9 cellular contexts compared by ENCODE assay signal in the genomic region with DNA sequence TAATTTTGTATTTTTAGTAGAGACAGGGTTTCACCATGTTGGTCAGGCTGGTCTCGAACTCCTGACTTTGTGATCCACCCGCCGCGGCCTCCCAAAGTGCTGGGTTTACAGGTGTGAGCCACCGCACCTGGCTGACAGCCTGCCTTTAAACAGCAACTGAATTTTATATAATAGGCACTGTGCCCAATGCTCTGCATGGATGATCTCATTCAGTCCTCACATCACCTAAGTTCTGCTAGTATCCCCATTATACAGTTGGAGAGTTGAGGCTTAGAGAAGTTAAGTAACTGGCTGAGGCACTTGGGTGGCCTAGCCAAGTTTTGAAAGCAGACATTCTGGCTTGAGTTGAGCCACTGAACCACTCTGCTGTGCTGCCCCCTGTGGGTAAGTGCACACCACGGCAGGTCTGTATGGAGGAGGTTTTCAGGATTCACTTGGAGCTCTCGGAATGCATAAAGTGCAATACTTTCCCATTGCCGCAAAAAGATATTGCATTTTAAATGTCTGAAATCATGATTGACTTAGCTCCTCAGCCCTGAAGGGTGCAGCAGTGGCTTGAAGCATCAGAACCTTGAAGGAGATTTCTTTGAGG.
DNase-seq lines count a peak whose midpoint lies in the region; ATAC-seq and TF ChIP-seq lines count a peak whose summit lies in the region.
"Had no signal": no experiment of that assay in that cellular context is flagged by ENCODE, and none has a peak within 500 bp of the region (broad histone marks: within the 10 kb centered on the region; RNA-seq: fewer than 3 reads in every experiment).

No MANE protein-coding gene starts in this region.

- peak; percentile 45 for TF ChIP-seq CTCF in CD14-positive monocyte (IDR thresholded peaks at IDR 0.05)
- TF ChIP-seq CTCF in HL-60 (IDR thresholded peaks at IDR 0.05; ENCODE audit: insufficient read depth, low read length), result peak; percentile 33
- TF ChIP-seq CTCF in CD8-positive, alpha-beta T cell (IDR thresholded peaks at IDR 0.05), result no peak

- H3K4me3 ChIP-seq in HL-60 (replicated peaks; ENCODE audit: insufficient read depth, low read length), result no peak overlapping the region
- no peak overlapping the region for H3K4me3 ChIP-seq in adipocyte (ENCODE audit: low read length)
- no peak overlapping the region for H3K4me3 ChIP-seq in CD8-positive, alpha-beta T cell (ENCODE audit: low read depth, low read length)
- H3K4me3 ChIP-seq: SK-N-MC had no signal

- no peak overlapping the region for H3K4me3 Mint-ChIP-seq in CD14-positive monocyte
- H3K4me3 Mint-ChIP-seq in CD8-positive, alpha-beta T cell, result no peak overlapping the region

- peaks cover 5 to 9% of the 10 kb centered on the region in 2 donors for H3K36me3 Mint-ChIP-seq in CD14-positive monocyte
- H3K36me3 Mint-ChIP-seq in CD8-positive, alpha-beta T cell, result no peaks in the 10 kb centered on the region

- H3K9me3 Mint-ChIP-seq in CD14-positive monocyte, result peaks cover 6 to 11% (median 10%) of the 10 kb centered on the region in 7 donors
- peaks cover 5% of the 10 kb centered on the region for H3K9me3 Mint-ChIP-seq in CD8-positive, alpha-beta T cell

- no peak overlapping the region for H3K9ac ChIP-seq in adipocyte (ENCODE audit: low read length)

- H3K27me3 ChIP-seq in HL-60 (ENCODE audit: insufficient read depth, poor library complexity, severe bottlenecking) (no peaks in the 10 kb centered on the region), adipocyte (replicated peaks; ENCODE audit: control insufficient read depth, insufficient read depth, low read length) (no peaks in the 10 kb centered on the region)
- H3K27me3 ChIP-seq in CD8-positive, alpha-beta T cell (ENCODE audit: insufficient read depth, low read length), result no peaks in the 10 kb centered on the region

- ATAC-seq in left lobe of liver (peak; percentile 69), HG03469 (IDR thresholded peaks at IDR 0.05; ENCODE audit: unreplicated experiment) (no peak)
- no peak for ATAC-seq in CD8-positive, alpha-beta T cell

- no peaks in the 10 kb centered on the region for H3K36me3 ChIP-seq in adipocyte (ENCODE audit: control insufficient read depth, insufficient read depth, low read length, severe bottlenecking)
- H3K36me3 ChIP-seq in CD8-positive, alpha-beta T cell (ENCODE audit: insufficient read depth, low read length), result no peaks in the 10 kb centered on the region

- no peak overlapping the region for H3K27ac ChIP-seq in HL-60 (replicated peaks)
- H3K27ac ChIP-seq in CD8-positive, alpha-beta T cell (ENCODE audit: low read depth, low read length), result no peak overlapping the region
- H3K27ac ChIP-seq: SK-N-MC had no signal

- peaks cover 25% of the 10 kb centered on the region for H3K4me1 ChIP-seq in adipocyte (ENCODE audit: control insufficient read depth, insufficient read depth, low read length)
- no peaks in the 10 kb centered on the region for H3K4me1 ChIP-seq in CD8-positive, alpha-beta T cell (ENCODE audit: insufficient read depth, low read length)

- CTCF ChIA-PET in CD8-positive, alpha-beta T cell (lab: Charles Lee), result no interaction called here

- peaks cover 19% of the 10 kb centered on the region for H3K4me1 Mint-ChIP-seq in CD14-positive monocyte
- H3K4me1 Mint-ChIP-seq in CD8-positive, alpha-beta T cell (ENCODE audit: low read depth), result no peaks in the 10 kb centered on the region

- POLR2A ChIA-PET in CD8-positive, alpha-beta T cell (lab: Charles Lee), result interaction anchor here (0.6 kb wide), 1 partner anchor 8 kb away, joined by 3 read pairs; no protein-coding TSS in a partner anchor

- no peaks in the 10 kb centered on the region for H3K9me3 ChIP-seq in adipocyte (ENCODE audit: control insufficient read depth, low read length)
- H3K9me3 ChIP-seq in CD8-positive, alpha-beta T cell (ENCODE audit: low read length), result no peaks in the 10 kb centered on the region

- intact Hi-C loops in CD14-positive monocyte (cut with micrococcal nuclease), result no loop called here
- intact Hi-C loops in CD8-positive, alpha-beta T cell (cut with DNase I, micrococcal nuclease), result no loop called here

- DNase-seq in CD14-positive monocyte (ENCODE audit: low spot score) (no peak), HL-60 (ENCODE audit: low read depth in 1 of 2, low spot score in 1 of 2) (peak; percentile 10 to 18), adipocyte (ENCODE audit: low read depth) (peak; percentile 22), left lobe of liver (ENCODE audit: low spot score) (no peak), inferior parietal cortex (ENCODE audit: extremely low spot score) (no peak), NCI-H2227 treated with DMSO at 0.1 percent for 48 hours (lab: John Stamatoyannopoulos, UW) (no peak)
- no peak for DNase-seq in CD8-positive, alpha-beta T cell

- peaks cover 0 to 2% (median 2%) of the 10 kb centered on the region in 3 donors for H3K27me3 Mint-ChIP-seq in CD14-positive monocyte (ENCODE audit: low read depth in 3 of 3)
- H3K27me3 Mint-ChIP-seq in CD8-positive, alpha-beta T cell (ENCODE audit: low read depth), result peaks cover 17% of the 10 kb centered on the region

- H3K27ac Mint-ChIP-seq in CD14-positive monocyte, result no peak overlapping the region
- H3K27ac Mint-ChIP-seq in CD8-positive, alpha-beta T cell, result no peak overlapping the region

Comparison
In these comparisons a context has a peak if more than half of its experiments do, and no peak if none do; other contexts are left out.
1. DNase-seq: peak in HL-60 (2 of 2) and adipocyte (single experiment); none in CD14-positive monocyte (single experiment), left lobe of liver (single experiment), inferior parietal cortex (single experiment), CD8-positive, alpha-beta T cell (0 of 7) and NCI-H2227 treated with DMSO at 0.1 percent for 48 hours (single experiment).